ENCODE assay signal across 10 cellular contexts in the genomic region with DNA sequence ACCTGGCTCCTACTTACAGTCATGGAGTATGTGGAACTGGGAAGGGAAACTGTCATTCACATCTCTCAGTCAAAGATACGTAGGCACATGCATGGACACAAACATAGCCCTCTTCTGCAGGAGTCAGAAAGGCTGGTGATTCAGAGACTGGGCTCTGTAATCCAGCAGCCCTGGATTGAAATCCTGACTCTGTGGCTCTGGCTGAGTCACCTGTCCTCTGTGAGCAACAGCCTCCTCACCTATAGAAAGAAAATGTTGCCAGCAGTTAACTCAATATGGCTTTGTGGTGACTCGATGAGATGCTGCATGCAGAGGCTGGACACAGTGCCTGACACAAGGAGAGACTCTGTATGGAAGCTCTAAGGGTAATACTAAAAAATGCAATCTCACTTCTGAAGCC. TPM values are rescaled to one million over a fixed set of nuclear protein-coding genes. Genes with fewer than 3 reads are reported as not detected.
DNase-seq lines count a peak whose midpoint lies in the region; FAIRE-seq and TF ChIP-seq lines count a peak whose summit lies in the region.
"Had no signal": no experiment of that assay in that cellular context is flagged by ENCODE, and none has a peak within 500 bp of the region (broad histone marks: within the 10 kb centered on the region; RNA-seq: fewer than 3 reads in every experiment).

No MANE protein-coding gene starts in this region.

- H2AFZ ChIP-seq in keratinocyte (ENCODE audit: control insufficient read depth, low read length) = no peak overlapping the region

- H3K4me2 ChIP-seq in keratinocyte (ENCODE audit: control insufficient read depth, extremely low read depth, insufficient read depth, low read depth, low read length) = peak overlapping the region; percentile 42

- peaks cover 60% of the 10 kb centered on the region for H3K4me1 ChIP-seq in SJSA1 (replicated peaks)
- peaks cover 53% of the 10 kb centered on the region for H3K4me1 ChIP-seq in keratinocyte (ENCODE audit: control insufficient read depth, extremely low read depth, insufficient read depth, low read length)

- dilution Hi-C loops in keratinocyte (cut with MboI; ENCODE audit: extremely low pct_ligation_motif_present, low sequenced_read_pairs) = no loop called here

- H3K4me3 ChIP-seq in SJSA1 = no peak overlapping the region
- no peak overlapping the region for H3K4me3 ChIP-seq in keratinocyte (ENCODE audit: control insufficient read depth in 2 of 3, extremely low read depth in 1 of 3, insufficient read depth in 2 of 3, low read depth in 1 of 3, low read length in 3 of 3)
- H3K4me3 ChIP-seq: dorsolateral prefrontal cortex, SJCRH30 had no signal

- FAIRE-seq in keratinocyte (lab: Jason Lieb, UNC) = peak; percentile 94

- peak overlapping the region; percentile 36 for H3K9ac ChIP-seq in keratinocyte (ENCODE audit: control insufficient read depth, extremely low read depth, insufficient read depth, low read length)

- TF ChIP-seq CTCF in keratinocyte (optimal IDR thresholded peaks at IDR 0.05 in 1 of 3, IDR thresholded peaks at IDR 0.05 in 1 of 3, conservative IDR thresholded peaks at IDR 0.05 in 1 of 3; ENCODE audit: extremely low read depth in 1 of 3, insufficient read depth in 2 of 3, low read length in 3 of 3) = no peak

- no peaks in the 10 kb centered on the region for H3K9me3 ChIP-seq in SJSA1 (replicated peaks)
- H3K9me3 ChIP-seq in keratinocyte (ENCODE audit: control insufficient read depth, low read depth, low read length) = no peaks in the 10 kb centered on the region
- H3K9me3 ChIP-seq: SJCRH30 had no signal

- H3K27ac ChIP-seq in SJSA1 = peak overlapping the region; percentile 84; the same call in 1 of the 2 replicates
- H3K27ac ChIP-seq in keratinocyte (ENCODE audit: control insufficient read depth, insufficient read depth, low read length) = peak overlapping the region; percentile 72
- H3K27ac ChIP-seq: SJCRH30 had no signal

- H3K36me3 ChIP-seq in SJSA1 = no peaks in the 10 kb centered on the region
- no peaks in the 10 kb centered on the region for H3K36me3 ChIP-seq in keratinocyte (ENCODE audit: control insufficient read depth in 2 of 2, extremely low read depth in 1 of 2, insufficient read depth in 2 of 2, low read length in 2 of 2)
- H3K36me3 ChIP-seq: SJCRH30 had no signal

- no peaks in the 10 kb centered on the region for H3K27me3 ChIP-seq in SJSA1 (replicated peaks)
- no peaks in the 10 kb centered on the region for H3K27me3 ChIP-seq in keratinocyte (ENCODE audit: control insufficient read depth, extremely low read depth, insufficient read depth, low read length)
- H3K27me3 ChIP-seq: dorsolateral prefrontal cortex had no signal

- H4K20me1 ChIP-seq in keratinocyte (ENCODE audit: control insufficient read depth, extremely low read depth, insufficient read depth, low read length) = no peaks in the 10 kb centered on the region

- peaks cover 3% of the 10 kb centered on the region for H3K9me1 ChIP-seq in keratinocyte (ENCODE audit: control insufficient read depth, extremely low read depth, insufficient read depth, low read length)

- no peaks in the 10 kb centered on the region for H3K79me2 ChIP-seq in keratinocyte (ENCODE audit: control insufficient read depth, insufficient read depth, low read length)

- peak in 2 of 3 donors; percentile 23 to 40 for DNase-seq in stimulated activated CD4-positive, alpha-beta T cell treated with anti-CD3 and anti-CD28 coated beads, TNF-alpha, amount 100 ng/mL, for 48 hours (ENCODE audit: low read depth in 3 of 3)
- DNase-seq in stimulated activated CD4-positive, alpha-beta T cell treated with anti-CD3 and anti-CD28 coated beads, Interleukin-4, amount 100 ng/mL, for 1 hour = no peak
- DNase-seq in SJSA1 (ENCODE audit: low read depth in 1 of 2, low spot score in 2 of 2) = peak; percentile 53 to 62
- DNase-seq in keratinocyte (ENCODE audit: low read depth, low spot score) = peak; percentile 81
- no peak for DNase-seq in KG1 (lab: John Stamatoyannopoulos, UW)
- DNase-seq in NCI-H2029 treated with DMSO at 0.1 percent for 48 hours (lab: John Stamatoyannopoulos, UW) = no peak
- DNase-seq in activated gamma-delta T cell (lab: John Stamatoyannopoulos, UW) = no peak
- DNase-seq in T-helper 9 cell = no peak
- DNase-seq: SJCRH30 had no signal

RNA-seq across cellular contexts. Expression of a gene that starts 23.8 kb away (rescaled TPM):
- 65.1 and 106 TPM in 2 replicates for total RNA-seq in SJSA1 (2014; rRNA removed; shearing (Covaris generic))
- 17.4 to 28.4 TPM (median 22.2 TPM) in 3 replicates for polyA plus RNA-seq in keratinocyte
- 7.3 TPM for polyA plus RNA-seq in keratinocyte (2011; ENCODE audit: low read depth)
- polyA plus RNA-seq in keratinocyte (2011; cell fraction: cytosol; rRNA removed) = 21.3 and 24.9 TPM in 2 replicates
- 3.8 and 5.3 TPM in 2 replicates for polyA plus RNA-seq in keratinocyte (2011; cell fraction: nucleus; rRNA removed)
- 12.3 and 24.7 TPM in 2 replicates for polyA plus RNA-seq in keratinocyte (2012; ENCODE audit: low replicate concordance)
- 5.7 to 6.4 TPM (median 6.2 TPM) in 3 replicates for polyA minus RNA-seq in keratinocyte
- 16.5 TPM for polyA minus RNA-seq in keratinocyte (2011; cell fraction: cytosol; rRNA and poly(A)+ RNA removed)
- 0.84 and 2.2 TPM in 2 replicates for polyA minus RNA-seq in keratinocyte (2011; cell fraction: nucleus; rRNA and poly(A)+ RNA removed)

Comparison
In these comparisons a context has a peak if more than half of its experiments do, and no peak if none do; other contexts are left out.
1. DNase-seq: peak in stimulated activated CD4-positive, alpha-beta T cell treated with anti-CD3 and anti-CD28 coated beads, TNF-alpha, amount 100 ng/mL, for 48 hours (2 of 3), SJSA1 (2 of 2) and keratinocyte (single experiment); none in stimulated activated CD4-positive, alpha-beta T cell treated with anti-CD3 and anti-CD28 coated beads, Interleukin-4, amount 100 ng/mL, for 1 hour (single experiment), KG1 (single experiment), NCI-H2029 treated with DMSO at 0.1 percent for 48 hours (single experiment), activated gamma-delta T cell (single experiment) and T-helper 9 cell (single experiment).